ENCODE assay signal across 8 cellular contexts in the genomic region with DNA sequence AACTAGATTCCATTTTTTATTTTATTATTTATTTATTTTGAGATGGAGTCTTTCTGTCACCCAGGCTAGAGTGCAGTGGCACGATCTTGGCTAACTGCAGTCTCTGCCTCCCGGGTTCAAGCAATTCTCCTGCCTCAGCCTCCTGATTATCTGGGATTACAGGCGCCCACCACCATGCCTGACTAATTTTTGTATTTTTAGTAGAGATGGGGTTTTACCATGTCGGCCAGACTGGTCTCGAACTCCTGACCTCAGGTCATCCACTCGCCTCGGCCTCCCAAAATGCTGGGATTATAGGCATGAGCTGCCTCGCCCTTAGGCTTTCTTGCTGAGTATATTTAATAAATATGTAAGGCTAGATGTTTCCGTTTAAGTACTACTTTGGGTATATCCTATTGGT. TPM values are rescaled to one million over a fixed set of nuclear protein-coding genes. Genes with fewer than 3 reads are reported as not detected.
DNase-seq lines count a peak whose midpoint lies in the region; ATAC-seq, FAIRE-seq and TF ChIP-seq lines count a peak whose summit lies in the region.
"Not testable (repeated sequence)": the region's sequence is repeated elsewhere in the genome, so short reads cannot be mapped to it uniquely, and the experiment has no call there.

No MANE protein-coding gene starts in this region.

- H3K79me2 ChIP-seq in DOHH2 (ENCODE audit: control insufficient read depth, low read length) (peaks cover 100% of the 10 kb centered on the region), Loucy (ENCODE audit: insufficient read depth, low read length) (peaks cover 100% of the 10 kb centered on the region)

- CTCF ChIA-PET in A549 (lab: Yijun Ruan, JAX) = interaction anchor here (0.6 to 1.1 kb wide), 4 partner anchors 31 to 174 kb away, joined by 3 to 7 read pairs (median 3); partner anchors contain the start of gene CENPB

- FAIRE-seq in A549 (lab: Jason Lieb, UNC) = not testable (repeated sequence)

- not testable (repeated sequence) for TF ChIP-seq CTCF in A549 (IDR thresholded peaks at IDR 0.05); DOHH2 (IDR thresholded peaks at IDR 0.05; ENCODE audit: low read depth, low read length, poor library complexity, severe bottlenecking); Loucy (conservative IDR thresholded peaks at IDR 0.05; ENCODE audit: low read length); RWPE2 (IDR thresholded peaks at IDR 0.05; ENCODE audit: poor library complexity, severe bottlenecking); VCaP (conservative IDR thresholded peaks at IDR 0.05)

- not testable (repeated sequence) for TF ChIP-seq RAD21 in A549 (conservative IDR thresholded peaks at IDR 0.05 in 1 of 2, IDR thresholded peaks at IDR 0.05 in 1 of 2)

- peaks cover 81% of the 10 kb centered on the region for H3K4me1 ChIP-seq in A549
- peaks cover 94% of the 10 kb centered on the region for H3K4me1 ChIP-seq in DOHH2 (ENCODE audit: control insufficient read depth, low read length)
- H3K4me1 ChIP-seq in Loucy (ENCODE audit: insufficient read depth, low read length, poor library complexity, severe bottlenecking) = peaks cover 34% of the 10 kb centered on the region
- H3K4me1 ChIP-seq in RWPE2 (ENCODE audit: insufficient read depth, poor library complexity, severe bottlenecking) = peaks cover 67% of the 10 kb centered on the region

- not testable (repeated sequence) for H3K27me3 Mint-ChIP-seq in central memory CD8-positive, alpha-beta T cell; memory B cell

- TF ChIP-seq EP300 in A549 (IDR thresholded peaks at IDR 0.05) = not testable (repeated sequence)

- not testable (repeated sequence) for H3K27ac ChIP-seq in A549; DOHH2 (ENCODE audit: low read depth, low read length)
- H3K27ac ChIP-seq in RWPE2 (ENCODE audit: poor library complexity, severe bottlenecking) (peak overlapping the region; percentile 47), VCaP (peak overlapping the region; percentile 38)

- TF ChIP-seq POLR2A in A549 (IDR thresholded peaks at IDR 0.05; ENCODE audit: low read length) = not testable (repeated sequence)

- not testable (repeated sequence) for H3K9me2 ChIP-seq in DOHH2 (replicated peaks; ENCODE audit: control insufficient read depth, low read length); Loucy (replicated peaks; ENCODE audit: low read depth, low read length)

- ATAC-seq in A549; RWPE2 (ENCODE audit: low read depth); central memory CD8-positive, alpha-beta T cell (replicated peaks; ENCODE audit: extremely low read depth, poor library complexity, severe bottlenecking); memory B cell (ENCODE audit: low read depth): not testable (repeated sequence)

- not testable (repeated sequence) for H3K9ac ChIP-seq in Loucy (ENCODE audit: low read depth, low read length, poor library complexity, severe bottlenecking)

- not testable (repeated sequence) for DNase-seq in A549 (ENCODE audit: low read depth in 1 of 2, low spot score in 1 of 2); RWPE2 (ENCODE audit: low spot score); central memory CD8-positive, alpha-beta T cell (ENCODE audit: low spot score in 2 of 2); memory B cell (ENCODE audit: low spot score in 2 of 2)
- peak; percentile 9 for DNase-seq in posterior vena cava (ENCODE audit: low spot score)

- not testable (repeated sequence) for H3K27ac Mint-ChIP-seq in central memory CD8-positive, alpha-beta T cell (ENCODE audit: low read depth); memory B cell

- H3K9me3 Mint-ChIP-seq in central memory CD8-positive, alpha-beta T cell; memory B cell: not testable (repeated sequence)

- peaks cover 16% of the 10 kb centered on the region for H3K36me3 Mint-ChIP-seq in central memory CD8-positive, alpha-beta T cell (ENCODE audit: insufficient read depth)
- peaks cover 12% of the 10 kb centered on the region for H3K36me3 Mint-ChIP-seq in memory B cell

- peak overlapping the region; percentile 39 for H3K4me2 ChIP-seq in A549
- peak overlapping the region; percentile 50 for H3K4me2 ChIP-seq in DOHH2 (ENCODE audit: low read length)
- H3K4me2 ChIP-seq in Loucy (ENCODE audit: low read depth, low read length, poor library complexity, severe bottlenecking) = peak overlapping the region; percentile 96

- intact Hi-C loops in posterior vena cava (cut with DNase I) = not testable (repeated sequence)

- peaks cover 19% of the 10 kb centered on the region for H3F3A ChIP-seq in DOHH2 (ENCODE audit: control insufficient read depth, insufficient read depth)
- H3F3A ChIP-seq in Loucy (ENCODE audit: low read depth) = not testable (repeated sequence)

- H4K20me1 ChIP-seq in DOHH2 (ENCODE audit: control insufficient read depth, insufficient read depth, low read depth, low read length) = peaks cover 53% of the 10 kb centered on the region
- peaks cover 89% of the 10 kb centered on the region for H4K20me1 ChIP-seq in Loucy (ENCODE audit: insufficient read depth, low read length, poor library complexity, severe bottlenecking)

- peaks cover 70% of the 10 kb centered on the region for H3K4me1 Mint-ChIP-seq in central memory CD8-positive, alpha-beta T cell
- H3K4me1 Mint-ChIP-seq in memory B cell = peaks cover 47% of the 10 kb centered on the region

- H3K4me3 Mint-ChIP-seq in central memory CD8-positive, alpha-beta T cell = peak overlapping the region; percentile 50
- peak overlapping the region; percentile 27 for H3K4me3 Mint-ChIP-seq in memory B cell

- peaks cover 44% of the 10 kb centered on the region for H3K36me3 ChIP-seq in DOHH2 (ENCODE audit: control insufficient read depth, low read length)
- H3K36me3 ChIP-seq in Loucy (ENCODE audit: insufficient read depth, low read length) = not testable (repeated sequence)
- peaks cover 58% of the 10 kb centered on the region for H3K36me3 ChIP-seq in RWPE2 (ENCODE audit: low read depth)

- not testable (repeated sequence) for H3K27me3 ChIP-seq in DOHH2 (ENCODE audit: control insufficient read depth, low read length); Loucy (ENCODE audit: insufficient read depth, low read length, poor library complexity, severe bottlenecking); RWPE2 (ENCODE audit: insufficient read depth, poor library complexity, severe bottlenecking)

- WGBS in A549 (ENCODE audit: missing lambda C conversion rate) = 77% methylated on average over 9 of the region's 9 CpGs

- POLR2A ChIA-PET in A549 (lab: Yijun Ruan, JAX) = not testable (repeated sequence)

- not testable (repeated sequence) for H2AFZ ChIP-seq in Loucy (ENCODE audit: low read length)

- not testable (repeated sequence) for H3K9me3 ChIP-seq in A549; DOHH2 (ENCODE audit: control insufficient read depth, insufficient read depth, low read length); Loucy (ENCODE audit: insufficient read depth, low read depth, low read length); RWPE2 (ENCODE audit: severe bottlenecking)

- not testable (repeated sequence) for H3K4me3 ChIP-seq in A549; DOHH2 (ENCODE audit: low read length); Loucy (ENCODE audit: low read length, poor library complexity, severe bottlenecking); RWPE2 (ENCODE audit: severe bottlenecking)

RNA-seq across cellular contexts. Expression of gene PANK2, which starts 9.0 kb away (rescaled TPM):
- polyA plus RNA-seq in A549 (2011; rRNA removed) (39.3 and 45.9 TPM in 2 replicates), A549 (2017; fragmentation: RNase III; extraction: RNeasy Plus Mini Kit Qiagen cat#74134 plus additional on column Dnase treatment) (40.3 to 44.6 TPM (median 43.8 TPM) in 3 replicates)
- polyA plus RNA-seq in A549 (2012; cell fraction: cytosol; rRNA removed) = 22.6 and 24.5 TPM in 2 replicates
- polyA plus RNA-seq in A549 (2012; cell fraction: nucleus; rRNA removed) = 28.4 and 38.2 TPM in 2 replicates
- polyA minus RNA-seq in A549 (2011; rRNA and poly(A)+ RNA removed) = 35.8 and 40.1 TPM in 2 replicates
- total RNA-seq in posterior vena cava = 10 to 100 TPM; 27.0 to 31.5 TPM

RNA-seq across cellular contexts. Expression of gene MAVS, which starts 51.5 kb away (rescaled TPM):
- polyA plus RNA-seq in A549 (2011; rRNA removed) (18.9 and 25.7 TPM in 2 replicates), A549 (2017; fragmentation: RNase III; extraction: RNeasy Plus Mini Kit Qiagen cat#74134 plus additional on column Dnase treatment) (28.4 to 31.0 TPM (median 29.1 TPM) in 3 replicates)
- polyA plus RNA-seq in A549 (2012; cell fraction: cytosol; rRNA removed) = 11.0 and 15.5 TPM in 2 replicates
- polyA plus RNA-seq in A549 (2012; cell fraction: nucleus; rRNA removed) = 27.5 and 30.4 TPM in 2 replicates
- polyA minus RNA-seq in A549 (2011; rRNA and poly(A)+ RNA removed) = 45.7 and 47.5 TPM in 2 replicates
- total RNA-seq in posterior vena cava = 10 to 100 TPM; 26.2 to 27.1 TPM

Comparison
In these comparisons a context has a peak if more than half of its experiments do, and no peak if none do; other contexts are left out.
1. H3K4me2 ChIP-seq: peak in every context shown above with its lines; median percentile 96 in Loucy; 50 in DOHH2; 39 in A549.